Comparison of ENCODE assay signal across 24 cellular contexts in the genomic region with DNA sequence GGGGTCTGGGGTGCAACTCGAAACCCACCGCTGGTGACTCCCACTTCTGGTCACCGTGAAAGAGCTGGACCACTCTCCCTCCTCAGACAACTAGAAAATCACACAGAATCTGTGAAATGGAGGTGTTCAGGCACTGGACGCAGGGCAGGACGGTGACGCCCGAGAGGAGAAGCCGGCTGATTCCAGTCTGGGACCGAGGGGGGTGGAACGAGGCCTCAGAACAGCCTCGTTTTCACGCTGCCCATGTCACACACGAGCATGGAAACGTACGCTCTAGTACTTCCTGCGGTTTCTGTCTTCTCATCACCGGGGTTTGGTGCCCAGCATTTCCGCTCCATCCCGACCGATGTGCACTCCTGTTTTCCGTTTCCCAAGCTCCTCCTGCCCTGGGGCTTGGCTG.
"Had no signal": no experiment of that assay in that cellular context is flagged by ENCODE, and none has a peak within 500 bp of the region (broad histone marks: within the 10 kb centered on the region; RNA-seq: fewer than 3 reads in every experiment).

No MANE protein-coding gene starts in this region.

- H3K4me1 Mint-ChIP-seq: mesothelial cell of epicardium had no signal

- H3K4me1 ChIP-seq: prostate gland, tibial artery had no signal

- H3K9me3 ChIP-seq: ovary, prostate gland, tibial artery had no signal

- H3K36me3 Mint-ChIP-seq: activated naive CD8-positive, alpha-beta T cell treated with anti-CD3 and anti-CD28 coated beads, Interleukin-2, amount 10 ng/mL, durations not matched to agents 7 days and 5 days; mesothelial cell of epicardium had no signal

- H3K27me3 Mint-ChIP-seq: activated naive CD8-positive, alpha-beta T cell treated with anti-CD3 and anti-CD28 coated beads, Interleukin-2, amount 10 ng/mL, durations not matched to agents 7 days and 5 days; naive thymus-derived CD8-positive, alpha-beta T cell; stimulated activated naive CD8-positive, alpha-beta T cell treated with anti-CD3 and anti-CD28 coated beads, Interleukin-15, Interleukin-2, amounts not matched to agents 100 ng/mL and 50 ng/mL, for 24 hours had no signal

- ATAC-seq: activated T-cell treated with anti-CD3 and anti-CD28 coated beads, Interleukin-2, amount 50 U/mL, for 4 hours; left ventricle myocardium superior; naive thymus-derived CD8-positive, alpha-beta T cell had no signal

- H3K27ac ChIP-seq: cardiac muscle cell, ovary, prostate gland, tibial artery, WERI-Rb-1 had no signal

- H3K27ac Mint-ChIP-seq: mesothelial cell of epicardium; stimulated activated naive CD8-positive, alpha-beta T cell treated with anti-CD3 and anti-CD28 coated beads, Interleukin-15, Interleukin-2, amounts not matched to agents 100 ng/mL and 50 ng/mL, for 24 hours had no signal

- DNase-seq: activated CD4-positive, alpha-beta T cell treated with anti-CD3 and anti-CD28 coated beads, Interleukin-2, amount 50 U/mL, for 4 hours; activated CD4-positive, CD25-positive, alpha-beta regulatory T cell treated with anti-CD3 and anti-CD28 coated beads, Interleukin-2, amount 50 U/mL, for 72 hours; activated CD8-positive, alpha-beta memory T cell treated with anti-CD3 and anti-CD28 coated beads, Interleukin-2, amount 50 U/mL, for 48 hours; activated naive CD4-positive, alpha-beta T cell treated with Interleukin-2 at 50 U/mL for 16 hours; activated naive CD8-positive, alpha-beta T cell treated with anti-CD3 and anti-CD28 coated beads, Interleukin-2, amount 10 ng/mL, durations not matched to agents 7 days and 5 days; activated T-cell treated with anti-CD3 and anti-CD28 coated beads, Interleukin-2, amount 50 U/mL, for 4 hours; cortex of kidney; effector CD4-positive, alpha-beta T cell; erythroblast; foreskin fibroblast; kidney glomerular epithelial cell; left ventricle myocardium superior; mammary epithelial cell; naive thymus-derived CD8-positive, alpha-beta T cell; ovary; stimulated activated CD4-positive, alpha-beta T cell treated with anti-CD3 and anti-CD28 coated beads, Interleukin-12 subunit alpha, Interleukin-12 subunit beta, amount 100 ng/mL, for 4 hours; stimulated activated CD4-positive, alpha-beta T cell treated with anti-CD3 and anti-CD28 coated beads, Interleukin-4, amount 100 ng/mL, for 4 hours; substantia nigra; tibial artery; WERI-Rb-1 had no signal

- H3K4me3 Mint-ChIP-seq: activated T-cell treated with anti-CD3 and anti-CD28 coated beads, Interleukin-2, amount 50 U/mL, for 4 hours; mesothelial cell of epicardium; stimulated activated naive CD8-positive, alpha-beta T cell treated with anti-CD3 and anti-CD28 coated beads, Interleukin-15, Interleukin-2, amounts not matched to agents 100 ng/mL and 50 ng/mL, for 24 hours had no signal

- H3K36me3 ChIP-seq: cardiac muscle cell, ovary, prostate gland, tibial artery, WERI-Rb-1 had no signal

- H3K27me3 ChIP-seq: cardiac muscle cell, ovary had no signal

- H3K4me3 ChIP-seq: cardiac muscle cell, ovary, prostate gland, tibial artery had no signal
